In genomic region chr14:91061309-91061887, GRCh38 we compare ENCODE assay signal across 2 cellular contexts.
TF ChIP-seq lines count a peak whose summit lies in the region.

No MANE protein-coding gene starts in this region.

TF ChIP-seq in HEK293T, 16 proteins besides CTCF, POLR2A, EP300 and RAD21 (continued from another document):
- no peak for TF ChIP-seq ELF4 (IDR thresholded peaks at IDR 0.05)
- TF ChIP-seq SUZ12 (IDR thresholded peaks at IDR 0.05) = no peak

TF ChIP-seq in GM12878, 131 proteins besides CTCF, POLR2A, EP300 and RAD21 (continued from another document):
- TF ChIP-seq, protein P1, sequence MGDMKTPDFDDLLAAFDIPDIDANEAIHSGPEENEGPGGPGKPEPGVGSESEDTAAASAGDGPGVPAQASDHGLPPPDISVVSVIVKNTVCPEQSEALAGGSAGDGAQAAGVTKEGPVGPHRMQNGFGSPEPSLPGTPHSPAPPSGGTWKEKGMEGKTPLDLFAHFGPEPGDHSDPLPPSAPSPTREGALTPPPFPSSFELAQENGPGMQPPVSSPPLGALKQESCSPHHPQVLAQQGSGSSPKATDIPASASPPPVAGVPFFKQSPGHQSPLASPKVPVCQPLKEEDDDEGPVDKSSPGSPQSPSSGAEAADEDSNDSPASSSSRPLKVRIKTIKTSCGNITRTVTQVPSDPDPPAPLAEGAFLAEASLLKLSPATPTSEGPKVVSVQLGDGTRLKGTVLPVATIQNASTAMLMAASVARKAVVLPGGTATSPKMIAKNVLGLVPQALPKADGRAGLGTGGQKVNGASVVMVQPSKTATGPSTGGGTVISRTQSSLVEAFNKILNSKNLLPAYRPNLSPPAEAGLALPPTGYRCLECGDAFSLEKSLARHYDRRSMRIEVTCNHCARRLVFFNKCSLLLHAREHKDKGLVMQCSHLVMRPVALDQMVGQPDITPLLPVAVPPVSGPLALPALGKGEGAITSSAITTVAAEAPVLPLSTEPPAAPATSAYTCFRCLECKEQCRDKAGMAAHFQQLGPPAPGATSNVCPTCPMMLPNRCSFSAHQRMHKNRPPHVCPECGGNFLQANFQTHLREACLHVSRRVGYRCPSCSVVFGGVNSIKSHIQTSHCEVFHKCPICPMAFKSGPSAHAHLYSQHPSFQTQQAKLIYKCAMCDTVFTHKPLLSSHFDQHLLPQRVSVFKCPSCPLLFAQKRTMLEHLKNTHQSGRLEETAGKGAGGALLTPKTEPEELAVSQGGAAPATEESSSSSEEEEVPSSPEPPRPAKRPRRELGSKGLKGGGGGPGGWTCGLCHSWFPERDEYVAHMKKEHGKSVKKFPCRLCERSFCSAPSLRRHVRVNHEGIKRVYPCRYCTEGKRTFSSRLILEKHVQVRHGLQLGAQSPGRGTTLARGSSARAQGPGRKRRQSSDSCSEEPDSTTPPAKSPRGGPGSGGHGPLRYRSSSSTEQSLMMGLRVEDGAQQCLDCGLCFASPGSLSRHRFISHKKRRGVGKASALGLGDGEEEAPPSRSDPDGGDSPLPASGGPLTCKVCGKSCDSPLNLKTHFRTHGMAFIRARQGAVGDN (IDR thresholded peaks at IDR 0.05) = no peak
- TF ChIP-seq, protein P2, sequence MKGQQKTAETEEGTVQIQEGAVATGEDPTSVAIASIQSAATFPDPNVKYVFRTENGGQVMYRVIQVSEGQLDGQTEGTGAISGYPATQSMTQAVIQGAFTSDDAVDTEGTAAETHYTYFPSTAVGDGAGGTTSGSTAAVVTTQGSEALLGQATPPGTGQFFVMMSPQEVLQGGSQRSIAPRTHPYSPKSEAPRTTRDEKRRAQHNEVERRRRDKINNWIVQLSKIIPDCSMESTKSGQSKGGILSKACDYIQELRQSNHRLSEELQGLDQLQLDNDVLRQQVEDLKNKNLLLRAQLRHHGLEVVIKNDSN (IDR thresholded peaks at IDR 0.05; ENCODE audit: borderline replicate concordance, extremely low read length, insufficient read depth, low read depth, low read length) = no peak
- no peak for TF ChIP-seq SUZ12 (IDR thresholded peaks at IDR 0.05; ENCODE audit: unreplicated experiment)
- TF ChIP-seq ATF7 (IDR thresholded peaks at IDR 0.05; ENCODE audit: low read depth) = peak; percentile 41; the same call in 1 of the 2 replicates
- no peak for TF ChIP-seq STAT1 (conservative IDR thresholded peaks at IDR 0.05)
- TF ChIP-seq BACH1 (IDR thresholded peaks at IDR 0.05; ENCODE audit: borderline replicate concordance) = no peak
- TF ChIP-seq ETV6 (conservative IDR thresholded peaks at IDR 0.05 in 1 of 2, IDR thresholded peaks at IDR 0.05 in 1 of 2; ENCODE audit: borderline replicate concordance in 1 of 2, low read depth in 1 of 2) = no peak
- no peak for TF ChIP-seq MTA3 (IDR thresholded peaks at IDR 0.05; ENCODE audit: borderline replicate concordance, low read length)
